8 cellular contexts compared by ENCODE assay signal in the genomic region with DNA sequence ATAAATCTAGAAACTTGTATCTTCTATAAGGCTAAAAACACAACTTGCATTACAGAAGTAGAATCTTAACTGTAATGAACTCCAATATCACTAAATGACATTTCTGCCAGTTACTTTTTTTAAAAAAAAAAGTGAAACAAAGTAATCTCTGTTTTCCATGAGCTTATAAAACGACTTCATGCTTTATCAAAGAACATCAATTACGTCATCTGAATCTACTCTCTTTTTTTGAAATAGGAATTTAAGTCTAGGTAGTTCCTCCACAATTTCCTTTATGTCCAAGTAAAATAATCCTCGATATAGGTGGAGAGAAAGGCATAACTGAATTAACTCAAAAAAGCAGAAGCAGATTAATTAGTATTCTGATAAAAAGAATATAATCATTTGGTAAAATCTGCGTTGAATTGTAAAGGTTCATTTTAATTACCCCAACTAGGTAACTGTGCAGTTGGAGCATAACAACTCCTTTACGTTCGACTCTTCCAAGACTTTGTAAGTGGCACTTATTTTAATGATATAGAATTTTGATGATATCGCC. TPM values are rescaled to one million over a fixed set of nuclear protein-coding genes. Genes with fewer than 3 reads are reported as not detected.
DNase-seq lines count a peak whose midpoint lies in the region; ATAC-seq and TF ChIP-seq lines count a peak whose summit lies in the region.

No MANE protein-coding gene starts in this region.

- H4K8ac ChIP-seq in mesendoderm (ENCODE audit: low read depth, low read length) = no peak overlapping the region

- TF ChIP-seq CTCF in cardiac muscle cell (IDR thresholded peaks at IDR 0.05; ENCODE audit: low read depth, low read length) = no peak
- no peak for TF ChIP-seq CTCF in mammary epithelial cell (conservative IDR thresholded peaks at IDR 0.05 in 1 of 2, IDR thresholded peaks at IDR 0.05 in 1 of 2; ENCODE audit: extremely low read depth in 1 of 2, insufficient read depth in 1 of 2, low read depth in 1 of 2, low read length in 2 of 2)

- TSS peak; percentile 33 for BruUV-seq in mammary epithelial cell (replicated peaks; lab: Mats Ljungman, UMichigan)

- H3K4me3 ChIP-seq in cardiac muscle cell (peak overlapping the region; percentile 83), mammary epithelial cell (replicated peaks in 1 of 3; ENCODE audit: insufficient read depth in 1 of 3, low read depth in 2 of 3, low read length in 3 of 3) (peak overlapping the region; percentile 74 to 94 (median 91)), mesendoderm (ENCODE audit: low read length) (no peak overlapping the region), urinary bladder (ENCODE audit: low read depth, low read length) (peak overlapping the region; percentile 89)

- H2BK5ac ChIP-seq in mesendoderm (ENCODE audit: low read length) = no peak overlapping the region

- H3K4me1 ChIP-seq in cardiac muscle cell (ENCODE audit: low read depth) (peaks cover 64% of the 10 kb centered on the region), mammary epithelial cell (ENCODE audit: insufficient read depth, low read length) (peaks cover 13% of the 10 kb centered on the region), mesendoderm (ENCODE audit: control insufficient read depth, low read depth, low read length) (no peaks in the 10 kb centered on the region), urinary bladder (ENCODE audit: insufficient read depth) (no peaks in the 10 kb centered on the region)

- no peak overlapping the region for H3K18ac ChIP-seq in mesendoderm (ENCODE audit: low read length)

- intact Hi-C loops in cardiac septum (cut with DNase I) = loop anchor here (5.0 kb wide), 1 partner anchor 35 kb away; no protein-coding TSS in a partner anchor
- intact Hi-C loops in mammary epithelial cell (cut with micrococcal nuclease) = loop anchor here (2.0 to 5.0 kb wide), 2 partner anchors 33 to 115 kb away; no protein-coding TSS in a partner anchor

- H2AFZ ChIP-seq in mammary epithelial cell (ENCODE audit: low read depth, low read length) = peak overlapping the region; percentile 95

- no peak overlapping the region for H2BK120ac ChIP-seq in mesendoderm (ENCODE audit: low read depth, low read length)

- 1% methylated on average over 7 of the region's 7 CpGs for WGBS in mammary epithelial cell (ENCODE audit: low coverage, missing lambda C conversion rate)
- no CpG with 5 or more reads among the region's 7 CpGs for WGBS in mesendoderm (ENCODE audit: extremely low coverage, insufficient coverage, low lambda C conversion rate)
- WGBS in urinary bladder = 41% methylated on average over 7 of the region's 7 CpGs

- H3K4me2 ChIP-seq in mammary epithelial cell (ENCODE audit: insufficient read depth, low read depth, low read length) = peak overlapping the region; percentile 85
- H3K4me2 ChIP-seq in mesendoderm (ENCODE audit: low read length) = peak overlapping the region; percentile 79

- H3K27me3 ChIP-seq in cardiac muscle cell (no peaks in the 10 kb centered on the region), mammary epithelial cell (ENCODE audit: insufficient read depth, low read length) (no peaks in the 10 kb centered on the region), mesendoderm (ENCODE audit: insufficient read depth, low read length, poor library complexity) (no peaks in the 10 kb centered on the region)

- no peak overlapping the region for H3K4ac ChIP-seq in mesendoderm (ENCODE audit: low read depth, low read length)

- H3K9me3 ChIP-seq in cardiac muscle cell (ENCODE audit: low read depth) (no peaks in the 10 kb centered on the region), mammary epithelial cell (replicated peaks; ENCODE audit: insufficient read depth, low read length) (no peaks in the 10 kb centered on the region)

- no peak for ATAC-seq in HG03045 (IDR thresholded peaks at IDR 0.05; ENCODE audit: unreplicated experiment)

- dilution Hi-C loops in mammary epithelial cell (cut with HindIII; ENCODE audit: low sequenced_read_pairs) = loop anchor here (5.0 kb wide), 1 partner anchor 40 kb away; no protein-coding TSS in a partner anchor

- no peaks in the 10 kb centered on the region for H4K20me1 ChIP-seq in mammary epithelial cell (ENCODE audit: insufficient read depth, low read length)

- H2BK15ac ChIP-seq in mesendoderm (replicated peaks; ENCODE audit: low read depth) = no peak overlapping the region

- H2AK5ac ChIP-seq in mesendoderm (ENCODE audit: low read length) = no peak overlapping the region

- H3K36me3 ChIP-seq in cardiac muscle cell = no peaks in the 10 kb centered on the region
- no peaks in the 10 kb centered on the region for H3K36me3 ChIP-seq in mammary epithelial cell (ENCODE audit: insufficient read depth, low read length)
- H3K36me3 ChIP-seq in mesendoderm (ENCODE audit: control insufficient read depth, insufficient read depth, low read length) = no peaks in the 10 kb centered on the region
- no peaks in the 10 kb centered on the region for H3K36me3 ChIP-seq in urinary bladder (ENCODE audit: insufficient read depth)

- H3K23ac ChIP-seq in mesendoderm (ENCODE audit: low read length) = no peak overlapping the region

- CTCF ChIA-PET in mammary epithelial cell (lab: Charles Lee; ENCODE audit: low non-redundant PET) = interaction anchor here (1.0 kb wide), 1 partner anchor 38 kb away, joined by 13 read pairs; no protein-coding TSS in a partner anchor

- peak overlapping the region; percentile 84 for H3K9ac ChIP-seq in mammary epithelial cell (ENCODE audit: insufficient read depth, low read length)
- H3K9ac ChIP-seq in mesendoderm (ENCODE audit: low read length) = peak overlapping the region; percentile 89

- H4K5ac ChIP-seq in mesendoderm (ENCODE audit: low read length) = no peak overlapping the region

- H3K79me1 ChIP-seq in mesendoderm (ENCODE audit: low read length) = no peaks in the 10 kb centered on the region

- peak in 1 of 2 donors; percentile 25 for DNase-seq in cardiac muscle cell (ENCODE audit: low read depth in 1 of 2, low spot score in 1 of 2)
- no peak for DNase-seq in cardiac septum (ENCODE audit: low spot score)
- DNase-seq in mammary epithelial cell = no peak
- DNase-seq in mesendoderm = no peak
- DNase-seq in activated gamma-delta T cell treated with Interleukin-2 at 50 U/mL for 16 hours = no peak
- no peak for DNase-seq in cerebellar cortex (ENCODE audit: low spot score)

- peaks cover 43% of the 10 kb centered on the region for H3K79me2 ChIP-seq in mammary epithelial cell (ENCODE audit: insufficient read depth, low read length)
- no peaks in the 10 kb centered on the region for H3K79me2 ChIP-seq in mesendoderm (ENCODE audit: control insufficient read depth, insufficient read depth, low read length)

- H3K56ac ChIP-seq in mesendoderm (ENCODE audit: low read length) = peak overlapping the region; percentile 89

- H3K27ac ChIP-seq in cardiac muscle cell (peak overlapping the region; percentile 84), mammary epithelial cell (ENCODE audit: insufficient read depth, low read depth, low read length) (peak overlapping the region; percentile 82), mesendoderm (ENCODE audit: low read depth, low read length) (no peak overlapping the region), urinary bladder (ENCODE audit: low read depth) (no peak overlapping the region)

- in situ Hi-C loops in mammary epithelial cell (cut with MboI; ENCODE audit: low sequenced_read_pairs in 2 of 2) = no loop called here

RNA-seq across cellular contexts. Expression of a gene that starts 1.4 kb away (rescaled TPM):
- total RNA-seq in cardiac muscle cell (58.7 and 127 TPM in 2 replicates), cardiac septum (78.0 TPM), mammary epithelial cell (10 to 100 TPM; 19.2 to 39.6 TPM), urinary bladder (195 TPM)
- polyA plus RNA-seq in cardiac muscle cell (155 and 297 TPM in 2 replicates), mammary epithelial cell (19.0 TPM), urinary bladder (12.8 TPM)
- 81.9 TPM for polyA minus RNA-seq in mammary epithelial cell
- polyA plus RNA-seq in mesendoderm (2013, experiment 1 of 2) = 19.1 TPM
- polyA plus RNA-seq in mesendoderm (2013, experiment 2 of 2) = 18.8 TPM

Comparison
In these comparisons a context has a peak if more than half of its experiments do, and no peak if none do; other contexts are left out.
1. H3K27ac ChIP-seq: peak in cardiac muscle cell (single experiment) and mammary epithelial cell (single experiment); none in mesendoderm (single experiment) and urinary bladder (single experiment).